ENCODE assay signal across 11 cellular contexts in the genomic region with DNA sequence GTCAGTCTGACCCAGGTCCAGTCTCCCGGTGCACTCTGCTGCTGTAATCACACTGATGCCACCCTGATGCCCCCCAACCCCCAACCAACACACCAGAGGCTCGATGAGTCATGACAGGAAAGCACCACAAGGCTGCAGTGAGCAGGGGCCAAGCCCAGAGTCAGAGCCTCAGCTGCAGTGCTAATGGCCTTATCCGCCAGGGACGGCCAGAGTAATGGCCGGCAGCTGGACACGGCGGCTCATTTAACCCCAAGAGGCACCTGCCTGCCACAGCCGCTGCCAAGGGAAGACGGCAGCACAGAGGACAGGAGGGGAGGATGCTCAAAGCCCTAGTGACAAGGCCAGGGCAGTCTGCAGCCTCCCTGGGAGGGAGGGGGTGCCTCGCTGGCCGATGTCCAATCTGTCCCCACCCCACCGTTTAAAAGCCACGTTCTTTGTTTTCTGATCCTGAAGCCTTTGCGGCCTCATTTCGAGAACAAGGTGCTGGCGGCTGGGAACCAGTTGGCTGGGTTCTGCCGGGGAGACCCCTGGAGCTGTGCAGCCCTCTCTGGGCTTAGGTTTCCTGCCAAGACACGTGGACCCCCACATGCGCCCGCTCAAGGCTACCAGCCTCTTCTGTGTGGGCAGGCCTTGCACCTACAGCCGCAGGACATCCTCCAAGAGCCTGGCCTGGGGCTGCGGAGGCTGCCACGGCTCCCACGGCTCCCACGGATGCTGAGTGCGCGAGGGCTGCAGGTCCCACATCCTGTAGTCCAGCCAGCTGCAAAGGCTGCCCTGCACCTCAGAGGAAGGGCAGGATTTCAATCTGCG. TPM values are rescaled to one million over a fixed set of nuclear protein-coding genes. Genes with fewer than 3 reads are reported as not detected.
A peak's percentile ranks its signal among the peaks of the same experiment; 100 is the strongest.
DNase-seq lines count a peak whose midpoint lies in the region; ATAC-seq, FAIRE-seq and TF ChIP-seq lines count a peak whose summit lies in the region.
"Had no signal": no experiment of that assay in that cellular context is flagged by ENCODE, and none has a peak within 500 bp of the region (broad histone marks: within the 10 kb centered on the region; RNA-seq: fewer than 3 reads in every experiment).

No MANE protein-coding gene starts in this region.

- no peaks in the 10 kb centered on the region for H3K27me3 ChIP-seq in adrenal gland
- H3K27me3 ChIP-seq in HepG2 (ENCODE audit: control insufficient read depth in 1 of 2, insufficient read depth in 2 of 2, low read length in 2 of 2): no peaks in the 10 kb centered on the region
- no peaks in the 10 kb centered on the region for H3K27me3 ChIP-seq in upper lobe of right lung
- H3K27me3 ChIP-seq in thyroid gland: no peaks in the 10 kb centered on the region

- H3K27ac ChIP-seq in HEK293 (ENCODE audit: extremely low read depth, low read depth, low read length): no peak overlapping the region
- peak overlapping the region in 4 of 5 donors; percentile 6 to 88 (median 74) for H3K27ac ChIP-seq in adrenal gland
- H3K27ac ChIP-seq in HepG2 (ENCODE audit: extremely low read length, insufficient read depth, low read length): no peak overlapping the region
- no peak overlapping the region for H3K27ac ChIP-seq in upper lobe of right lung
- no peak overlapping the region for H3K27ac ChIP-seq in thyroid gland

- H3K9ac ChIP-seq in HepG2 (ENCODE audit: insufficient read depth, low read depth, low read length): no peak overlapping the region

- BruUV-seq in HepG2 (replicated peaks; lab: Mats Ljungman, UMichigan): no TSS peak

- ATAC-seq in HepG2 (no peak), HG03095 (IDR thresholded peaks at IDR 0.05; ENCODE audit: unreplicated experiment) (no peak), upper lobe of right lung (no peak)

- TF ChIP-seq CTCF in HEK293 (tag by site-specific recombination; IDR thresholded peaks at IDR 0.05): no peak
- peak in 3 of 6 experiments; percentile 14 to 28 (median 25) for TF ChIP-seq CTCF in adrenal gland (IDR thresholded peaks at IDR 0.05)
- TF ChIP-seq CTCF in HepG2 (CRISPR knock-in tag; IDR thresholded peaks at IDR 0.05): no peak
- TF ChIP-seq CTCF in upper lobe of right lung (IDR thresholded peaks at IDR 0.05): no peak
- no peak for TF ChIP-seq CTCF in thyroid gland (IDR thresholded peaks at IDR 0.05)

- H4K20me1 ChIP-seq in HepG2 (ENCODE audit: insufficient read depth, low read length): peaks cover 42% of the 10 kb centered on the region

- H3K36me3 ChIP-seq in HEK293 (ENCODE audit: control insufficient read depth in 2 of 2, insufficient read depth in 1 of 2, low read length in 2 of 2): no peaks in the 10 kb centered on the region
- H3K36me3 ChIP-seq in adrenal gland (replicated peaks in 1 of 2): no peaks in the 10 kb centered on the region
- H3K36me3 ChIP-seq in HepG2 (replicated peaks in 1 of 2; ENCODE audit: control insufficient read depth in 1 of 2, insufficient read depth in 2 of 2, low read length in 2 of 2): peaks cover 3 to 8% of the 10 kb centered on the region in 2 experiments; a peak in 4 of 5 replicates
- no peaks in the 10 kb centered on the region for H3K36me3 ChIP-seq in upper lobe of right lung
- H3K36me3 ChIP-seq in thyroid gland: no peaks in the 10 kb centered on the region

- in situ Hi-C loops in ACHN (cut with HindIII; ENCODE audit: low pct_ligation_motif_present, low pct_unique_long_range_greater_than_20kb, low sequenced_read_pairs) (no loop called here), HepG2 (cut with HindIII; ENCODE audit: extremely low pct_ligation_motif_present, low pct_unique_long_range_greater_than_20kb) (no loop called here)

- no peak for TF ChIP-seq EP300 in HepG2 (IDR thresholded peaks at IDR 0.05; ENCODE audit: low read depth in 2 of 2, low read length in 2 of 2)
- TF ChIP-seq EP300 in HepG2 (CRISPR knock-in tag; IDR thresholded peaks at IDR 0.05; ENCODE audit: borderline replicate concordance): no peak

- FAIRE-seq in HepG2 (lab: Jason Lieb, UNC): no peak

- 21 to 47% (median 42%) methylated on average over 7 to 28 of the region's 28 CpGs for WGBS in adrenal gland, 4 donors
- 92% methylated on average over 13 of the region's 28 CpGs for WGBS in HepG2 (ENCODE audit: low lambda C conversion rate)
- WGBS in thyroid gland, 2 donors: 61 to 75% methylated on average over 17 to 21 of the region's 28 CpGs

- no peak overlapping the region for H2AFZ ChIP-seq in HepG2 (ENCODE audit: low read length)

- CTCF ChIA-PET in HEK293 (lab: Yijun Ruan, JAX) (interaction anchor here (1.2 kb wide), 1 partner anchor 10 kb away, joined by 4 read pairs; no protein-coding TSS in a partner anchor), HepG2 (lab: Yijun Ruan, JAX; ENCODE audit: low intra/inter-chr PET ratio, low total read pairs) (no interaction called here)

- intact Hi-C loops in adrenal gland (cut with DNase I) (no loop called here), HepG2 (cut with micrococcal nuclease; ENCODE audit: unreplicated experiment) (no loop called here), upper lobe of right lung (cut with DNase I) (no loop called here), thyroid gland (cut with DNase I) (no loop called here)

- DNase-seq in ACHN: peak; percentile 57
- DNase-seq in adrenal gland: peak; percentile 84 to 94 (median 93)
- no peak for DNase-seq in HepG2 (ENCODE audit: low spot score)
- no peak for DNase-seq in upper lobe of right lung
- no peak for DNase-seq in thyroid gland
- no peak for DNase-seq in RKO (ENCODE audit: low spot score)
- DNase-seq: CD4-positive, CD25-positive, alpha-beta regulatory T cell; OCI-M1 had no signal

- no peak overlapping the region for H3K4me2 ChIP-seq in HepG2 (ENCODE audit: low read depth, low read length)

- no peaks in the 10 kb centered on the region for H3K4me1 ChIP-seq in HEK293 (ENCODE audit: control insufficient read depth, insufficient read depth, low read length)
- peaks cover 52 to 75% of the 10 kb centered on the region in 2 donors for H3K4me1 ChIP-seq in adrenal gland (replicated peaks in 1 of 2)
- peaks cover 66% of the 10 kb centered on the region for H3K4me1 ChIP-seq in HepG2 (ENCODE audit: insufficient read depth, low read length)
- peaks cover 34% of the 10 kb centered on the region for H3K4me1 ChIP-seq in upper lobe of right lung
- H3K4me1 ChIP-seq in thyroid gland: peaks cover 17 to 37% of the 10 kb centered on the region in 2 donors

- TF ChIP-seq POLR2A in adrenal gland (IDR thresholded peaks at IDR 0.05) (peak in 1 of 2 donors; percentile 78), HepG2 (IDR thresholded peaks at IDR 0.05; ENCODE audit: insufficient read depth in 1 of 2, low read depth in 2 of 2, low read length in 2 of 2) (no peak), thyroid gland (IDR thresholded peaks at IDR 0.05) (no peak)

- H3K79me2 ChIP-seq in HepG2 (ENCODE audit: insufficient read depth, low read length): peaks cover 97% of the 10 kb centered on the region

- POLR2A ChIA-PET in HEK293 (lab: Yijun Ruan, JAX) (interaction anchor here (0.5 to 1.6 kb wide), 2 partner anchors 17 to 360 kb away, joined by 3 read pairs; no protein-coding TSS in a partner anchor), HepG2 (lab: Yijun Ruan, JAX) (interaction anchor here (0.7 kb wide), 1 partner anchor 37 kb away, joined by 3 read pairs; no protein-coding TSS in a partner anchor)

- no peaks in the 10 kb centered on the region for H3K9me3 ChIP-seq in HEK293 (ENCODE audit: control insufficient read depth, insufficient read depth, low read depth, low read length)
- H3K9me3 ChIP-seq in adrenal gland (replicated peaks in 1 of 3): no peaks in the 10 kb centered on the region
- no peaks in the 10 kb centered on the region for H3K9me3 ChIP-seq in HepG2 (ENCODE audit: low read length)
- H3K9me3 ChIP-seq in upper lobe of right lung: no peaks in the 10 kb centered on the region
- no peaks in the 10 kb centered on the region for H3K9me3 ChIP-seq in thyroid gland

- TF ChIP-seq RAD21 in HepG2 (CRISPR knock-in tag; IDR thresholded peaks at IDR 0.05): no peak

- H3K4me3 ChIP-seq in HEK293 (ENCODE audit: low read depth, low read length): no peak overlapping the region
- peak overlapping the region in 1 of 4 donors; percentile 4 for H3K4me3 ChIP-seq in adrenal gland
- H3K4me3 ChIP-seq in HepG2 (replicated peaks in 1 of 3; ENCODE audit: insufficient read depth in 1 of 3, low read depth in 2 of 3, low read length in 3 of 3): no peak overlapping the region
- no peak overlapping the region for H3K4me3 ChIP-seq in upper lobe of right lung
- H3K4me3 ChIP-seq in thyroid gland (replicated peaks in 1 of 3): no peak overlapping the region

RNA-seq across cellular contexts. Expression of a gene that starts 13.1 kb away (rescaled TPM):
- total RNA-seq in adrenal gland (10 to 100 TPM; 21.6 to 59.0 (median 41.3) TPM), HepG2 (2016; rRNA removed; fragmentation: Illumina TruSeq; extraction: Trizol) (43.8 and 47.6 TPM in 2 replicates), upper lobe of right lung (22.6 TPM), thyroid gland (10 to 100 TPM in 3 of 4 donors, 1 to 10 TPM in 1; 8.6 to 28.3 (median 17.3) TPM)
- polyA plus RNA-seq in adrenal gland (10 to 100 TPM; 10.8 to 41.7 (median 23.4) TPM), HepG2 (2011; rRNA removed) (18.8 and 30.3 TPM in 2 replicates)
- 4.3 and 4.6 TPM in 2 replicates for total RNA-seq in HepG2 (2016; cell fraction: cytosol; rRNA removed; fragmentation: Illumina TruSeq; extraction: Trizol; ENCODE audit: low read depth)
- 33.8 and 47.0 TPM in 2 replicates for total RNA-seq in HepG2 (2016; cell fraction: insoluble cytoplasmic fraction; rRNA removed; fragmentation: Illumina TruSeq; extraction: Trizol)
- total RNA-seq in HepG2 (2016; cell fraction: membrane; rRNA removed; fragmentation: Illumina TruSeq; extraction: Trizol): 30.8 and 30.9 TPM in 2 replicates
- 23.1 and 29.3 TPM in 2 replicates for total RNA-seq in HepG2 (2016; cell fraction: nucleus; rRNA removed; fragmentation: Illumina TruSeq; extraction: Trizol)
- 21.2 and 24.0 TPM in 2 replicates for polyA plus RNA-seq in HepG2 (2011; cell fraction: cytosol; rRNA removed)
- polyA plus RNA-seq in HepG2 (2011; cell fraction: nucleus; rRNA removed): 30.3 and 32.6 TPM in 2 replicates
- polyA plus RNA-seq in HepG2 (2012): 41.6 and 57.3 TPM in 2 replicates
- polyA plus RNA-seq in HepG2 (2016; cell fraction: cytosol; fragmentation: Illumina TruSeq; extraction: Trizol; ENCODE audit: low read depth): 4.1 and 4.6 TPM in 2 replicates
- 36.1 and 43.0 TPM in 2 replicates for polyA plus RNA-seq in HepG2 (2016; cell fraction: insoluble cytoplasmic fraction; fragmentation: Illumina TruSeq; extraction: Trizol; ENCODE audit: low read depth)
- 18.9 and 20.2 TPM in 2 replicates for polyA plus RNA-seq in HepG2 (2016; cell fraction: membrane; fragmentation: Illumina TruSeq; extraction: Trizol; ENCODE audit: low read depth)
- 40.1 and 40.7 TPM in 2 replicates for polyA plus RNA-seq in HepG2 (2016; cell fraction: nucleus; fragmentation: Illumina TruSeq; extraction: Trizol; ENCODE audit: insufficient read depth, low read depth)
- polyA minus RNA-seq in HepG2 (2011; rRNA and poly(A)+ RNA removed; ENCODE audit: low replicate concordance): 44.2 and 114 TPM in 2 replicates
- 33.8 and 37.6 TPM in 2 replicates for polyA minus RNA-seq in HepG2 (2011; cell fraction: cytosol; rRNA and poly(A)+ RNA removed)
- 11.8 and 12.0 TPM in 2 replicates for polyA minus RNA-seq in HepG2 (2011; cell fraction: nucleus; rRNA and poly(A)+ RNA removed)

RNA-seq across cellular contexts. Expression of a gene that starts 54.0 kb away (rescaled TPM):
- total RNA-seq in adrenal gland (1 to 10 TPM; 1.3 to 2.9 (median 1.7) TPM), HepG2 (2016; rRNA removed; fragmentation: Illumina TruSeq; extraction: Trizol) (not detected in 2 replicates), upper lobe of right lung (1.6 TPM), thyroid gland (1 to 10 TPM in 3 of 4 donors, under 1 TPM in 1; 0.98 to 2.7 (median 1.1) TPM)
- polyA plus RNA-seq in adrenal gland (under 1 TPM; 0.20 to 0.64 (median 0.51) TPM), HepG2 (2011; rRNA removed) (0.01 TPM in 1 of 2 replicates, not detected in the other)
- not detected in 2 replicates for total RNA-seq in HepG2 (2016; cell fraction: cytosol; rRNA removed; fragmentation: Illumina TruSeq; extraction: Trizol; ENCODE audit: low read depth)
- not detected in 2 replicates for total RNA-seq in HepG2 (2016; cell fraction: insoluble cytoplasmic fraction; rRNA removed; fragmentation: Illumina TruSeq; extraction: Trizol)
- total RNA-seq in HepG2 (2016; cell fraction: membrane; rRNA removed; fragmentation: Illumina TruSeq; extraction: Trizol): not detected in 2 replicates
- not detected in 2 replicates for total RNA-seq in HepG2 (2016; cell fraction: nucleus; rRNA removed; fragmentation: Illumina TruSeq; extraction: Trizol)
- not detected in 2 replicates for polyA plus RNA-seq in HepG2 (2011; cell fraction: cytosol; rRNA removed)
- not detected in 2 replicates for polyA plus RNA-seq in HepG2 (2011; cell fraction: nucleus; rRNA removed)
- polyA plus RNA-seq in HepG2 (2012): 0.03 TPM in 1 of 2 replicates, not detected in the other
- polyA plus RNA-seq in HepG2 (2016; cell fraction: cytosol; fragmentation: Illumina TruSeq; extraction: Trizol; ENCODE audit: low read depth): not detected in 2 replicates
- polyA plus RNA-seq in HepG2 (2016; cell fraction: insoluble cytoplasmic fraction; fragmentation: Illumina TruSeq; extraction: Trizol; ENCODE audit: low read depth): not detected in 2 replicates
- not detected in 2 replicates for polyA plus RNA-seq in HepG2 (2016; cell fraction: membrane; fragmentation: Illumina TruSeq; extraction: Trizol; ENCODE audit: low read depth)
- polyA plus RNA-seq in HepG2 (2016; cell fraction: nucleus; fragmentation: Illumina TruSeq; extraction: Trizol; ENCODE audit: insufficient read depth, low read depth): not detected in 2 replicates
- not detected in 2 replicates for polyA minus RNA-seq in HepG2 (2011; rRNA and poly(A)+ RNA removed; ENCODE audit: low replicate concordance)
- not detected in 2 replicates for polyA minus RNA-seq in HepG2 (2011; cell fraction: cytosol; rRNA and poly(A)+ RNA removed)
- polyA minus RNA-seq in HepG2 (2011; cell fraction: nucleus; rRNA and poly(A)+ RNA removed): 0.12 TPM in 1 of 2 replicates, not detected in the other
- total RNA-seq: activated CD8-positive, alpha-beta memory T cell treated with anti-CD3 and anti-CD28 coated beads for 36 hours; CD4-positive, CD25-positive, alpha-beta regulatory T cell had no signal

Comparison
In these comparisons a context has a peak if more than half of its experiments do, and no peak if none do; other contexts are left out.
1. DNase-seq: peak in ACHN (single experiment) and adrenal gland (7 of 7); none in HepG2 (single experiment), upper lobe of right lung (single experiment), thyroid gland (0 of 2) and RKO (single experiment).
2. H3K27ac ChIP-seq: peak in adrenal gland (4 of 5); none in HEK293 (single experiment), HepG2 (single experiment), upper lobe of right lung (single experiment) and thyroid gland (0 of 3).